In the genomic region with DNA sequence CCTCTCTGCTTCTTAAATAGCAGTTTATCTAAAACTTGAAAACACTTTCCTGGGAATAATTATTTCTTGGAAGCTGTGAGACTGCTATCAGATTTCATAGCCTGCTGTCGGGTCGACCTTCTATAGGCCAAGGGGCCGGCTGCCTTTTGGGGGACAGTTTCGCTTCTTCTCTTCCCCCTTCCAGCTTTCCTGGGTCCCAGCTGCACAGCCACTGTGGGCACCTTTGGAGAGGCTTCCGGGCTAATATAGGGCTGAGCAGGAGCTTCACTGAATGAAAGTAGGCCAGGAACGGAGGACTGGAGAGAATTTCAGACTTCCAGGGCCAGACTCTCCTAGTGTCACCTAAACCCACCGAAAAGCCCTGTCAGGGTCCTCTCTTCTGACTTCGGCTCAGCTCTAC, we compare ENCODE assay signal across 15 cellular contexts.
"Had no signal": no experiment of that assay in that cellular context is flagged by ENCODE, and none has a peak within 500 bp of the region (broad histone marks: within the 10 kb centered on the region; RNA-seq: fewer than 3 reads in every experiment).

No MANE protein-coding gene starts in this region.

- H3K9me3 ChIP-seq: body of pancreas, esophagus squamous epithelium, prostate gland, right lobe of liver, stomach, upper lobe of left lung had no signal

- H3K9ac ChIP-seq: neural progenitor cell had no signal

- ATAC-seq: activated T-helper 17 cell treated with anti-CD3 and anti-CD28 coated beads, Interleukin-2, amount 50 U/mL, for 72 hours had no signal

- H3K27me3 ChIP-seq: body of pancreas, esophagus squamous epithelium, neural progenitor cell, right lobe of liver, stomach, upper lobe of left lung had no signal

- H3K27me3 Mint-ChIP-seq: activated CD4-positive, alpha-beta memory T cell treated with anti-CD3 and anti-CD28 coated beads, Interleukin-2, amount 10 ng/mL, durations not matched to agents 7 days and 5 days; activated CD4-positive, alpha-beta T cell treated with anti-CD3 and anti-CD28 coated beads for 36 hours; activated T-helper 17 cell treated with anti-CD3 and anti-CD28 coated beads, Interleukin-2, amount 50 U/mL, for 72 hours had no signal

- H3K4me3 Mint-ChIP-seq: activated CD4-positive, alpha-beta memory T cell treated with anti-CD3 and anti-CD28 coated beads, Interleukin-2, amount 10 ng/mL, durations not matched to agents 7 days and 5 days; activated CD4-positive, alpha-beta T cell treated with anti-CD3 and anti-CD28 coated beads for 36 hours; activated T-helper 17 cell treated with anti-CD3 and anti-CD28 coated beads, Interleukin-2, amount 50 U/mL, for 72 hours; central memory CD8-positive, alpha-beta T cell; neural progenitor cell; stimulated activated effector memory CD8-positive, alpha-beta T cell treated with anti-CD3 and anti-CD28 coated beads, Interleukin-12 subunit alpha, Interleukin-12 subunit beta, amount 100 ng/mL, for 72 hours; WTC11 had no signal

- H3K4me1 Mint-ChIP-seq: activated CD4-positive, alpha-beta memory T cell treated with anti-CD3 and anti-CD28 coated beads, Interleukin-2, amount 10 ng/mL, durations not matched to agents 7 days and 5 days; activated T-helper 17 cell treated with anti-CD3 and anti-CD28 coated beads, Interleukin-2, amount 50 U/mL, for 72 hours; central memory CD8-positive, alpha-beta T cell; stimulated activated effector memory CD8-positive, alpha-beta T cell treated with anti-CD3 and anti-CD28 coated beads, Interleukin-12 subunit alpha, Interleukin-12 subunit beta, amount 100 ng/mL, for 72 hours had no signal

- H3K36me3 ChIP-seq: esophagus squamous epithelium, neural progenitor cell, prostate gland, right lobe of liver, stomach, upper lobe of left lung had no signal

- H3K9me3 Mint-ChIP-seq: activated CD4-positive, alpha-beta memory T cell treated with anti-CD3 and anti-CD28 coated beads, Interleukin-2, amount 10 ng/mL, durations not matched to agents 7 days and 5 days; activated T-helper 17 cell treated with anti-CD3 and anti-CD28 coated beads, Interleukin-2, amount 50 U/mL, for 72 hours; central memory CD8-positive, alpha-beta T cell; stimulated activated effector memory CD8-positive, alpha-beta T cell treated with anti-CD3 and anti-CD28 coated beads, Interleukin-12 subunit alpha, Interleukin-12 subunit beta, amount 100 ng/mL, for 72 hours; WTC11 had no signal

- H3K27ac ChIP-seq: body of pancreas, coronary artery, neural progenitor cell, prostate gland, right lobe of liver, upper lobe of left lung had no signal

- H3K4me1 ChIP-seq: body of pancreas, prostate gland, right lobe of liver, stomach had no signal

- H3K36me3 Mint-ChIP-seq: naive B cell; neural progenitor cell; stimulated activated effector memory CD8-positive, alpha-beta T cell treated with anti-CD3 and anti-CD28 coated beads, Interleukin-12 subunit alpha, Interleukin-12 subunit beta, amount 100 ng/mL, for 72 hours; WTC11 had no signal

- H3K27ac Mint-ChIP-seq: activated CD4-positive, alpha-beta memory T cell treated with anti-CD3 and anti-CD28 coated beads, Interleukin-2, amount 10 ng/mL, durations not matched to agents 7 days and 5 days; activated CD4-positive, alpha-beta T cell treated with anti-CD3 and anti-CD28 coated beads for 36 hours; activated T-helper 17 cell treated with anti-CD3 and anti-CD28 coated beads, Interleukin-2, amount 50 U/mL, for 72 hours; WTC11 had no signal

- H3K4me3 ChIP-seq: body of pancreas, coronary artery, esophagus squamous epithelium, neural progenitor cell, prostate gland, right lobe of liver, stomach, upper lobe of left lung had no signal

- DNase-seq: activated CD4-positive, alpha-beta memory T cell treated with anti-CD3 and anti-CD28 coated beads, Interleukin-2, amount 10 ng/mL, durations not matched to agents 7 days and 5 days; esophagus squamous epithelium had no signal
